In the genomic region with DNA sequence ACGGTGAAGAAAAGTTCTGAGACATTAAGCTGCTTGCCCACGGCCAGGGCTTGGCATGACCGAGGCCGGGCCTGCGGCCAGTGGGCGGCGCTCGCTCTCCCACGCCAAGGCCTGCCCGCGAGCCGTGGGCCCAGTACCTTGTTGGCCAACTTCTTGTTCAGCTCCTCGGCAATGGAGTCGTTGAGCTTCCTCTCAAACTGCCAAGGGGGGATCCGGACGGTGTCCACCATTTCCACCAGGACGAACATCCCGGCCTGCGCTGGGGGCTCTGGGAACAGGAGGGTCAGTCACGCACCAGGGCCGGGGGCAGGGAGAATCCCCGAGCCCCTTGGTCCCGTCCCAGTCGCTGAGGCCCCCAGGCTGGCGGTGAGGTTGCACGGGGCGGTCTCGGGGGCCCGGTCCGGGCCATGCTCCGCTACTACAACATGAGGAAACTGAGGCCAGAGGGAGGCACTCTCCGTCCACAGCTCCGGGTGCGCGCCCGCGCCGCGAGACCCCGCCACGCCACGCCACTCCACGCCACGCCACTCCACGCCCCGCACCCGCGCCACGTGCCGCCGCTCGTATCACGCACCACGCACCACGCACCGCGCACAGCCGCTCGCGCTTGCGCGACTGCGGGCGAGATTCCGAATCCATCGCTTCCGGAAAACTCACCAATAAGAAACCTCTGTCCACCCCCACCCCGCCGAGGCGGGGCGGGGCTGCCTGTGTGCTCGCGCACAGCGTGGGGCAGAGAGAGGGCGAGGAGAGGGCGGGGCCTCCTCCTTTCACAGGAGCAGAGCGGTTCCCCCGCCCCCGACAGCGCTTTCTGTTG, we compare ENCODE assay signal across 1 cellular context.
TF ChIP-seq lines count a peak whose summit lies in the region.

A gene with protein sequence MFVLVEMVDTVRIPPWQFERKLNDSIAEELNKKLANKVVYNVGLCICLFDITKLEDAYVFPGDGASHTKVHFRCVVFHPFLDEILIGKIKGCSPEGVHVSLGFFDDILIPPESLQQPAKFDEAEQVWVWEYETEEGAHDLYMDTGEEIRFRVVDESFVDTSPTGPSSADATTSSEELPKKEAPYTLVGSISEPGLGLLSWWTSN (minus strand): TSS at position 617 of the 817 bp plus-strand sequence. CDS start 369 bp downstream, at position 248.

TF ChIP-seq in HepG2, 621 proteins besides CTCF, POLR2A, EP300 and RAD21 (continued from another document and continues in another):
- TF ChIP-seq, protein P1, sequence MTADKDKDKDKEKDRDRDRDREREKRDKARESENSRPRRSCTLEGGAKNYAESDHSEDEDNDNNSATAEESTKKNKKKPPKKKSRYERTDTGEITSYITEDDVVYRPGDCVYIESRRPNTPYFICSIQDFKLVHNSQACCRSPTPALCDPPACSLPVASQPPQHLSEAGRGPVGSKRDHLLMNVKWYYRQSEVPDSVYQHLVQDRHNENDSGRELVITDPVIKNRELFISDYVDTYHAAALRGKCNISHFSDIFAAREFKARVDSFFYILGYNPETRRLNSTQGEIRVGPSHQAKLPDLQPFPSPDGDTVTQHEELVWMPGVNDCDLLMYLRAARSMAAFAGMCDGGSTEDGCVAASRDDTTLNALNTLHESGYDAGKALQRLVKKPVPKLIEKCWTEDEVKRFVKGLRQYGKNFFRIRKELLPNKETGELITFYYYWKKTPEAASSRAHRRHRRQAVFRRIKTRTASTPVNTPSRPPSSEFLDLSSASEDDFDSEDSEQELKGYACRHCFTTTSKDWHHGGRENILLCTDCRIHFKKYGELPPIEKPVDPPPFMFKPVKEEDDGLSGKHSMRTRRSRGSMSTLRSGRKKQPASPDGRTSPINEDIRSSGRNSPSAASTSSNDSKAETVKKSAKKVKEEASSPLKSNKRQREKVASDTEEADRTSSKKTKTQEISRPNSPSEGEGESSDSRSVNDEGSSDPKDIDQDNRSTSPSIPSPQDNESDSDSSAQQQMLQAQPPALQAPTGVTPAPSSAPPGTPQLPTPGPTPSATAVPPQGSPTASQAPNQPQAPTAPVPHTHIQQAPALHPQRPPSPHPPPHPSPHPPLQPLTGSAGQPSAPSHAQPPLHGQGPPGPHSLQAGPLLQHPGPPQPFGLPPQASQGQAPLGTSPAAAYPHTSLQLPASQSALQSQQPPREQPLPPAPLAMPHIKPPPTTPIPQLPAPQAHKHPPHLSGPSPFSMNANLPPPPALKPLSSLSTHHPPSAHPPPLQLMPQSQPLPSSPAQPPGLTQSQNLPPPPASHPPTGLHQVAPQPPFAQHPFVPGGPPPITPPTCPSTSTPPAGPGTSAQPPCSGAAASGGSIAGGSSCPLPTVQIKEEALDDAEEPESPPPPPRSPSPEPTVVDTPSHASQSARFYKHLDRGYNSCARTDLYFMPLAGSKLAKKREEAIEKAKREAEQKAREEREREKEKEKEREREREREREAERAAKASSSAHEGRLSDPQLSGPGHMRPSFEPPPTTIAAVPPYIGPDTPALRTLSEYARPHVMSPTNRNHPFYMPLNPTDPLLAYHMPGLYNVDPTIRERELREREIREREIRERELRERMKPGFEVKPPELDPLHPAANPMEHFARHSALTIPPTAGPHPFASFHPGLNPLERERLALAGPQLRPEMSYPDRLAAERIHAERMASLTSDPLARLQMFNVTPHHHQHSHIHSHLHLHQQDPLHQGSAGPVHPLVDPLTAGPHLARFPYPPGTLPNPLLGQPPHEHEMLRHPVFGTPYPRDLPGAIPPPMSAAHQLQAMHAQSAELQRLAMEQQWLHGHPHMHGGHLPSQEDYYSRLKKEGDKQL (CRISPR knock-in tag; IDR thresholded peaks at IDR 0.05; ENCODE audit: low read depth) = no peak
- TF ChIP-seq ZNF780A (CRISPR knock-in tag; IDR thresholded peaks at IDR 0.05) (0 out of 2 replicates have a peak, but pooled peaks have one; percentile 57), ZFY (CRISPR knock-in tag; IDR thresholded peaks at IDR 0.05) (peak; percentile 71), AHR (CRISPR knock-in tag; IDR thresholded peaks at IDR 0.05) (no peak), SIX1 (CRISPR knock-in tag; IDR thresholded peaks at IDR 0.05; ENCODE audit: borderline replicate concordance) (no peak), ZNF124 (CRISPR knock-in tag; IDR thresholded peaks at IDR 0.05) (no peak), ZKSCAN5 (CRISPR knock-in tag; IDR thresholded peaks at IDR 0.05) (no peak), SMAD3 (CRISPR knock-in tag; IDR thresholded peaks at IDR 0.05) (no peak), MEIS2 (CRISPR knock-in tag; IDR thresholded peaks at IDR 0.05) (no peak), ZNF841 (CRISPR knock-in tag; IDR thresholded peaks at IDR 0.05; ENCODE audit: borderline replicate concordance) (peak; percentile 69; the same call in 1 of the 2 replicates), CBX2 (IDR thresholded peaks at IDR 0.05; ENCODE audit: low read depth, low read length) (no peak), CBX2 (CRISPR knock-in tag; IDR thresholded peaks at IDR 0.05; ENCODE audit: low read depth) (no peak), SETDB1 (CRISPR knock-in tag; IDR thresholded peaks at IDR 0.05; ENCODE audit: borderline replicate concordance) (no peak), GTF2F1 (IDR thresholded peaks at IDR 0.05; ENCODE audit: low read length) (no peak), MTA1 (CRISPR knock-in tag; IDR thresholded peaks at IDR 0.05; ENCODE audit: borderline replicate concordance) (peak; percentile 94; the same call in 1 of the 2 replicates), MIER3 (CRISPR knock-in tag; IDR thresholded peaks at IDR 0.05; ENCODE audit: borderline replicate concordance) (no peak; the same call in 1 of the 2 replicates), ZNF614 (CRISPR knock-in tag; IDR thresholded peaks at IDR 0.05; ENCODE audit: borderline replicate concordance) (no peak), ARHGAP35 (CRISPR knock-in tag; IDR thresholded peaks at IDR 0.05; ENCODE audit: borderline replicate concordance) (no peak), ZNF775 (CRISPR knock-in tag; IDR thresholded peaks at IDR 0.05; ENCODE audit: borderline replicate concordance) (no peak), SSRP1 (CRISPR knock-in tag; IDR thresholded peaks at IDR 0.05) (0 out of 2 replicates have a peak, but pooled peaks have one; percentile 53), ZNF567 (CRISPR knock-in tag; IDR thresholded peaks at IDR 0.05; ENCODE audit: borderline replicate concordance) (no peak; the same call in 1 of the 2 replicates), SMAD9 (CRISPR knock-in tag; IDR thresholded peaks at IDR 0.05) (no peak), TBX3 (IDR thresholded peaks at IDR 0.05; ENCODE audit: borderline replicate concordance) (no peak), ZNF558 (CRISPR knock-in tag; IDR thresholded peaks at IDR 0.05; ENCODE audit: borderline replicate concordance) (no peak)
- TF ChIP-seq, protein P2, sequence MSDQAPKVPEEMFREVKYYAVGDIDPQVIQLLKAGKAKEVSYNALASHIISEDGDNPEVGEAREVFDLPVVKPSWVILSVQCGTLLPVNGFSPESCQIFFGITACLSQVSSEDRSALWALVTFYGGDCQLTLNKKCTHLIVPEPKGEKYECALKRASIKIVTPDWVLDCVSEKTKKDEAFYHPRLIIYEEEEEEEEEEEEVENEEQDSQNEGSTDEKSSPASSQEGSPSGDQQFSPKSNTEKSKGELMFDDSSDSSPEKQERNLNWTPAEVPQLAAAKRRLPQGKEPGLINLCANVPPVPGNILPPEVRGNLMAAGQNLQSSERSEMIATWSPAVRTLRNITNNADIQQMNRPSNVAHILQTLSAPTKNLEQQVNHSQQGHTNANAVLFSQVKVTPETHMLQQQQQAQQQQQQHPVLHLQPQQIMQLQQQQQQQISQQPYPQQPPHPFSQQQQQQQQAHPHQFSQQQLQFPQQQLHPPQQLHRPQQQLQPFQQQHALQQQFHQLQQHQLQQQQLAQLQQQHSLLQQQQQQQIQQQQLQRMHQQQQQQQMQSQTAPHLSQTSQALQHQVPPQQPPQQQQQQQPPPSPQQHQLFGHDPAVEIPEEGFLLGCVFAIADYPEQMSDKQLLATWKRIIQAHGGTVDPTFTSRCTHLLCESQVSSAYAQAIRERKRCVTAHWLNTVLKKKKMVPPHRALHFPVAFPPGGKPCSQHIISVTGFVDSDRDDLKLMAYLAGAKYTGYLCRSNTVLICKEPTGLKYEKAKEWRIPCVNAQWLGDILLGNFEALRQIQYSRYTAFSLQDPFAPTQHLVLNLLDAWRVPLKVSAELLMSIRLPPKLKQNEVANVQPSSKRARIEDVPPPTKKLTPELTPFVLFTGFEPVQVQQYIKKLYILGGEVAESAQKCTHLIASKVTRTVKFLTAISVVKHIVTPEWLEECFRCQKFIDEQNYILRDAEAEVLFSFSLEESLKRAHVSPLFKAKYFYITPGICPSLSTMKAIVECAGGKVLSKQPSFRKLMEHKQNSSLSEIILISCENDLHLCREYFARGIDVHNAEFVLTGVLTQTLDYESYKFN (CRISPR knock-in tag; conservative IDR thresholded peaks at IDR 0.05) = peak; percentile 25; the same call in 1 of the 2 replicates
- TF ChIP-seq, protein P3, sequence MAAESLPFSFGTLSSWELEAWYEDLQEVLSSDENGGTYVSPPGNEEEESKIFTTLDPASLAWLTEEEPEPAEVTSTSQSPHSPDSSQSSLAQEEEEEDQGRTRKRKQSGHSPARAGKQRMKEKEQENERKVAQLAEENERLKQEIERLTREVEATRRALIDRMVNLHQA (CRISPR knock-in tag; IDR thresholded peaks at IDR 0.05) = no peak
- TF ChIP-seq, protein P4, sequence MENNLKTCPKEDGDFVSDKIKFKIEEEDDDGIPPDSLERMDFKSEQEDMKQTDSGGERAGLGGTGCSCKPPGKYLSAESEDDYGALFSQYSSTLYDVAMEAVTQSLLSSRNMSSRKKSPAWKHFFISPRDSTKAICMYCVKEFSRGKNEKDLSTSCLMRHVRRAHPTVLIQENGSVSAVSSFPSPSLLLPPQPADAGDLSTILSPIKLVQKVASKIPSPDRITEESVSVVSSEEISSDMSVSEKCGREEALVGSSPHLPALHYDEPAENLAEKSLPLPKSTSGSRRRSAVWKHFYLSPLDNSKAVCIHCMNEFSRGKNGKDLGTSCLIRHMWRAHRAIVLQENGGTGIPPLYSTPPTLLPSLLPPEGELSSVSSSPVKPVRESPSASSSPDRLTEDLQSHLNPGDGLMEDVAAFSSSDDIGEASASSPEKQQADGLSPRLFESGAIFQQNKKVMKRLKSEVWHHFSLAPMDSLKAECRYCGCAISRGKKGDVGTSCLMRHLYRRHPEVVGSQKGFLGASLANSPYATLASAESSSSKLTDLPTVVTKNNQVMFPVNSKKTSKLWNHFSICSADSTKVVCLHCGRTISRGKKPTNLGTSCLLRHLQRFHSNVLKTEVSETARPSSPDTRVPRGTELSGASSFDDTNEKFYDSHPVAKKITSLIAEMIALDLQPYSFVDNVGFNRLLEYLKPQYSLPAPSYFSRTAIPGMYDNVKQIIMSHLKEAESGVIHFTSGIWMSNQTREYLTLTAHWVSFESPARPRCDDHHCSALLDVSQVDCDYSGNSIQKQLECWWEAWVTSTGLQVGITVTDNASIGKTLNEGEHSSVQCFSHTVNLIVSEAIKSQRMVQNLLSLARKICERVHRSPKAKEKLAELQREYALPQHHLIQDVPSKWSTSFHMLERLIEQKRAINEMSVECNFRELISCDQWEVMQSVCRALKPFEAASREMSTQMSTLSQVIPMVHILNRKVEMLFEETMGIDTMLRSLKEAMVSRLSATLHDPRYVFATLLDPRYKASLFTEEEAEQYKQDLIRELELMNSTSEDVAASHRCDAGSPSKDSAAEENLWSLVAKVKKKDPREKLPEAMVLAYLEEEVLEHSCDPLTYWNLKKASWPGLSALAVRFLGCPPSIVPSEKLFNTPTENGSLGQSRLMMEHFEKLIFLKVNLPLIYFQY (CRISPR knock-in tag; IDR thresholded peaks at IDR 0.05; ENCODE audit: borderline replicate concordance) = 0 out of 2 replicates have a peak, but pooled peaks have one; percentile 31
- TF ChIP-seq, protein P5, sequence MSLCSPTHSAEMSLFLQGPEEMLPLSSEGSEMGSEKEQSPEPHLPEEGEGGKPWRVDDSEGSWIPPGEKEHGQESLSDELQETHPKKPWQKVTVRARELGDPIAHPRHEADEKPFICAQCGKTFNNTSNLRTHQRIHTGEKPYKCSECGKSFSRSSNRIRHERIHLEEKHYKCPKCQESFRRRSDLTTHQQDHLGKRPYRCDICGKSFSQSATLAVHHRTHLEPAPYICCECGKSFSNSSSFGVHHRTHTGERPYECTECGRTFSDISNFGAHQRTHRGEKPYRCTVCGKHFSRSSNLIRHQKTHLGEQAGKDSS (CRISPR knock-in tag; IDR thresholded peaks at IDR 0.05; ENCODE audit: borderline replicate concordance, low read depth) = no peak
- TF ChIP-seq, protein P6, sequence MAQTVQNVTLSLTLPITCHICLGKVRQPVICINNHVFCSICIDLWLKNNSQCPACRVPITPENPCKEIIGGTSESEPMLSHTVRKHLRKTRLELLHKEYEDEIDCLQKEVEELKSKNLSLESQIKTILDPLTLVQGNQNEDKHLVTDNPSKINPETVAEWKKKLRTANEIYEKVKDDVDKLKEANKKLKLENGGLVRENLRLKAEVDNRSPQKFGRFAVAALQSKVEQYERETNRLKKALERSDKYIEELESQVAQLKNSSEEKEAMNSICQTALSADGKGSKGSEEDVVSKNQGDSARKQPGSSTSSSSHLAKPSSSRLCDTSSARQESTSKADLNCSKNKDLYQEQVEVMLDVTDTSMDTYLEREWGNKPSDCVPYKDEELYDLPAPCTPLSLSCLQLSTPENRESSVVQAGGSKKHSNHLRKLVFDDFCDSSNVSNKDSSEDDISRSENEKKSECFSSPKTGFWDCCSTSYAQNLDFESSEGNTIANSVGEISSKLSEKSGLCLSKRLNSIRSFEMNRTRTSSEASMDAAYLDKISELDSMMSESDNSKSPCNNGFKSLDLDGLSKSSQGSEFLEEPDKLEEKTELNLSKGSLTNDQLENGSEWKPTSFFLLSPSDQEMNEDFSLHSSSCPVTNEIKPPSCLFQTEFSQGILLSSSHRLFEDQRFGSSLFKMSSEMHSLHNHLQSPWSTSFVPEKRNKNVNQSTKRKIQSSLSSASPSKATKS (CRISPR knock-in tag; IDR thresholded peaks at IDR 0.05) = no peak
- TF ChIP-seq, protein P7, sequence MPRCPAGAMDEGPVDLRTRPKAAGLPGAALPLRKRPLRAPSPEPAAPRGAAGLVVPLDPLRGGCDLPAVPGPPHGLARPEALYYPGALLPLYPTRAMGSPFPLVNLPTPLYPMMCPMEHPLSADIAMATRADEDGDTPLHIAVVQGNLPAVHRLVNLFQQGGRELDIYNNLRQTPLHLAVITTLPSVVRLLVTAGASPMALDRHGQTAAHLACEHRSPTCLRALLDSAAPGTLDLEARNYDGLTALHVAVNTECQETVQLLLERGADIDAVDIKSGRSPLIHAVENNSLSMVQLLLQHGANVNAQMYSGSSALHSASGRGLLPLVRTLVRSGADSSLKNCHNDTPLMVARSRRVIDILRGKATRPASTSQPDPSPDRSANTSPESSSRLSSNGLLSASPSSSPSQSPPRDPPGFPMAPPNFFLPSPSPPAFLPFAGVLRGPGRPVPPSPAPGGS (CRISPR knock-in tag; IDR thresholded peaks at IDR 0.05) = no peak
- TF ChIP-seq, protein P8, sequence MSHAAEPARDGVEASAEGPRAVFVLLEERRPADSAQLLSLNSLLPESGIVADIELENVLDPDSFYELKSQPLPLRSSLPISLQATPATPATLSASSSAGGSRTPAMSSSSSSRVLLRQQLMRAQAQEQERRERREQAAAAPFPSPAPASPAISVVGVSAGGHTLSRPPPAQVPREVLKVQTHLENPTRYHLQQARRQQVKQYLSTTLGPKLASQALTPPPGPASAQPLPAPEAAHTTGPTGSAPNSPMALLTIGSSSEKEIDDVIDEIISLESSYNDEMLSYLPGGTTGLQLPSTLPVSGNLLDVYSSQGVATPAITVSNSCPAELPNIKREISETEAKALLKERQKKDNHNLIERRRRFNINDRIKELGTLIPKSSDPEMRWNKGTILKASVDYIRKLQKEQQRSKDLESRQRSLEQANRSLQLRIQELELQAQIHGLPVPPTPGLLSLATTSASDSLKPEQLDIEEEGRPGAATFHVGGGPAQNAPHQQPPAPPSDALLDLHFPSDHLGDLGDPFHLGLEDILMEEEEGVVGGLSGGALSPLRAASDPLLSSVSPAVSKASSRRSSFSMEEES (CRISPR knock-in tag; IDR thresholded peaks at IDR 0.05) = no peak
